Comparison of ENCODE assay signal across 8 cellular contexts in the genomic region with DNA sequence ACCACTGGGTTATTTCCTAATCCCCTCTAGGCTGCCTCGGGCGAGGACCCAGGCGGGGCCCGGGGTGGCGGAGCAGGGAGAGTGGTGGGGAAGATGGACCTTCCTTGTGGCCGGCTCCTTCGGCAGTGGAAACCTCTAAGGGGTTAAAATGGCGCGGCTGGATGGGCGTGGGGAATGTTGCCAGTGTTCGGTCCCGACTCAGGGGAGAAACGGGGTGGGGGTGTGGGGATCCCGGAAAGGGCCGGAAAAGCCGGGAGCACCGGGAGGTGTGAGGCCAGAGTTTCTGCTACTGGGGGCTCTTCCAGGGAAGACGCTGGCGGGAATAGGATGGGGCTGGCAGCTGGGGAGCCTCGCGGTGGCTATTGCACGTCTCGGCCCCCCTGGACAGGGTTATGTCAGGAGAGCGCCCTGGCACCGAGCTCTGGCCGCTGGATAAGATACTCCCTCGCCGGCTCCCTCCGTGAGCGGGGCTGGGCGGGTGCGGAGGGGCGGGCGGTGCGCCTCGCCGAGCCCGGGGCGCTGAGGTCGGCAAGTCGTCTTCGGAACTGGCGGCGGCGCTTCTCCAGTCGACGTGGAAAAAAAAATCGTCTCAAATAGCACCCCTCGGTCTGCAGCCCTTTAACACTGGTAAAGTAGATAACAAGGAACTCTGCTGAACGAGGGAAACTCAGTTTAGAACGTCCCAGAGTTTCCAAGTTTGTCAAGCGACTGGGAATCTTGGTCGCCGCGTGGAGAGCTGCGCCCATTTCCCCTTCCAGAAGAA.
A peak's percentile ranks its signal among the peaks of the same experiment; 100 is the strongest.
DNase-seq lines count a peak whose midpoint lies in the region; ATAC-seq and TF ChIP-seq lines count a peak whose summit lies in the region.

No MANE protein-coding gene starts in this region.

- peaks cover 3 to 62% of the 10 kb centered on the region in 2 donors for H3K4me1 ChIP-seq in left lung

- peak overlapping the region; percentile 20 to 42 for H3K4me3 ChIP-seq in left lung

- H3K36me3 ChIP-seq in left lung: no peaks in the 10 kb centered on the region

- H3K27ac ChIP-seq in left lung: peak overlapping the region; percentile 50 to 68

- H3K27ac Mint-ChIP-seq in stimulated activated naive CD8-positive, alpha-beta T cell treated with anti-CD3 and anti-CD28 coated beads, Interleukin-15, amount 100 ng/mL, for 72 hours: peak overlapping the region in 1 of 2 donors; percentile 19

- intact Hi-C loops in left lung (cut with DNase I): no loop called here

- H3K9me3 Mint-ChIP-seq in stimulated activated naive CD8-positive, alpha-beta T cell treated with anti-CD3 and anti-CD28 coated beads, Interleukin-15, amount 100 ng/mL, for 72 hours: no peaks in the 10 kb centered on the region

- peaks cover 71% of the 10 kb centered on the region for H3K4me1 Mint-ChIP-seq in stimulated activated naive CD8-positive, alpha-beta T cell treated with anti-CD3 and anti-CD28 coated beads, Interleukin-15, amount 100 ng/mL, for 72 hours

- peak overlapping the region; percentile 76 to 81 for H3K4me3 Mint-ChIP-seq in stimulated activated naive CD8-positive, alpha-beta T cell treated with anti-CD3 and anti-CD28 coated beads, Interleukin-15, amount 100 ng/mL, for 72 hours

- peaks cover 85% of the 10 kb centered on the region for H3K27me3 Mint-ChIP-seq in stimulated activated naive CD8-positive, alpha-beta T cell treated with anti-CD3 and anti-CD28 coated beads, Interleukin-15, amount 100 ng/mL, for 72 hours

- H3K27me3 ChIP-seq in left lung: peaks cover 51 to 78% of the 10 kb centered on the region in 2 donors

- no peaks in the 10 kb centered on the region for H3K9me3 ChIP-seq in left lung

- peak; percentile 28 for DNase-seq in GM20000 (ENCODE audit: low spot score)
- peak; percentile 58 for DNase-seq in RPMI8226
- peak; percentile 33 for DNase-seq in central memory CD4-positive, alpha-beta T cell
- DNase-seq in left lung: peak in 1 of 2 donors; percentile 86
- DNase-seq in stimulated activated naive CD8-positive, alpha-beta T cell treated with anti-CD3 and anti-CD28 coated beads, Interleukin-15, amount 100 ng/mL, for 72 hours: peak; percentile 23 to 25
- no peak for DNase-seq in superior temporal gyrus (ENCODE audit: extremely low spot score)
- no peak for DNase-seq in NCI-H2029 treated with DMSO at 0.1 percent for 48 hours (lab: John Stamatoyannopoulos, UW)
- DNase-seq in H4 (ENCODE audit: low spot score): no peak

- ATAC-seq in left lung: peak; percentile 15
- no peak for ATAC-seq in stimulated activated naive CD8-positive, alpha-beta T cell treated with anti-CD3 and anti-CD28 coated beads, Interleukin-15, amount 100 ng/mL, for 72 hours

- TF ChIP-seq CTCF in GM20000 (IDR thresholded peaks at IDR 0.05; ENCODE audit: extremely low read depth, missing control alignments) (no peak), left lung (IDR thresholded peaks at IDR 0.05) (no peak)

Comparison
In these comparisons a context has a peak if more than half of its experiments do, and no peak if none do; other contexts are left out.
1. DNase-seq: peak in GM20000 (single experiment), RPMI8226 (single experiment), central memory CD4-positive, alpha-beta T cell (single experiment) and stimulated activated naive CD8-positive, alpha-beta T cell treated with anti-CD3 and anti-CD28 coated beads, Interleukin-15, amount 100 ng/mL, for 72 hours (2 of 2); none in superior temporal gyrus (single experiment), NCI-H2029 treated with DMSO at 0.1 percent for 48 hours (single experiment) and H4 (single experiment).